29 cellular contexts compared by ENCODE assay signal in genomic region chr5:36045895-36046294, GRCh38. TPM values are rescaled to one million over a fixed set of nuclear protein-coding genes. Genes with fewer than 3 reads are reported as not detected.
"Had no signal": no experiment of that assay in that cellular context is flagged by ENCODE, and none has a peak within 500 bp of the region (broad histone marks: within the 10 kb centered on the region; RNA-seq: fewer than 3 reads in every experiment).

No MANE protein-coding gene starts in this region.

- H3K4me3 ChIP-seq: breast epithelium, heart left ventricle, ovary, psoas muscle, sigmoid colon, uterus had no signal

- H3K27me3 ChIP-seq: breast epithelium, heart left ventricle, ovary, sigmoid colon, uterus had no signal

- H3K36me3 ChIP-seq: breast epithelium, heart left ventricle, ovary, sigmoid colon, uterus had no signal

- H3K9me3 ChIP-seq: breast epithelium, ovary, psoas muscle, sigmoid colon, uterus had no signal

- H3K27ac ChIP-seq: breast epithelium, heart left ventricle, ovary, psoas muscle, sigmoid colon, uterus had no signal

- DNase-seq: activated CD4-positive, alpha-beta memory T cell treated with anti-CD3 and anti-CD28 coated beads for 36 hours; activated CD4-positive, alpha-beta T cell treated with anti-CD3 and anti-CD28 coated beads, Interleukin-2, amount 10 ng/mL, durations not matched to agents 24 days and 14 days; activated CD4-positive, CD25-positive, alpha-beta regulatory T cell treated with anti-CD3 and anti-CD28 coated beads, Interleukin-2, amount 50 U/mL, for 72 hours; activated CD8-positive, alpha-beta memory T cell treated with anti-CD3 and anti-CD28 coated beads, Interleukin-2, amount 50 U/mL, for 4 hours; activated gamma-delta T cell treated with Interleukin-2 at 50 U/mL for 16 hours; activated naive CD4-positive, alpha-beta T cell treated with anti-CD3 and anti-CD28 coated beads, Interleukin-2, amount 50 U/mL, for 16 hours; activated T-cell treated with anti-CD3 and anti-CD28 coated beads, Interleukin-2, amount 50 U/mL, for 24 hours; amygdala; central memory CD4-positive, alpha-beta T cell; foreskin fibroblast; heart left ventricle; hypothalamus; immature natural killer cell; kidney; left colon; mammary epithelial cell; nephron progenitor cell; ovary; psoas muscle; sigmoid colon; small intestine; stimulated activated CD4-positive, alpha-beta T cell treated with anti-CD3 and anti-CD28 coated beads, Interleukin-4, amount 100 ng/mL, for 24 hours; T-helper 9 cell; uterus had no signal

- H3K4me1 ChIP-seq: breast epithelium, heart left ventricle, sigmoid colon, uterus had no signal

RNA-seq across cellular contexts. Expression of gene UGT3A2, which starts 20.8 kb away (rescaled TPM):
- total RNA-seq: activated CD4-positive, alpha-beta memory T cell treated with anti-CD3 and anti-CD28 coated beads for 36 hours; activated CD4-positive, alpha-beta T cell treated with anti-CD3 and anti-CD28 coated beads, Interleukin-2, amount 10 ng/mL, durations not matched to agents 24 days and 14 days; activated CD8-positive, alpha-beta memory T cell treated with anti-CD3 and anti-CD28 coated beads for 36 hours; breast epithelium; esophagus mucosa; left colon; mammary epithelial cell; mucosa of gallbladder; ovary; psoas muscle; subcutaneous adipose tissue; uterus had no signal

RNA-seq across cellular contexts. Expression of gene UGT3A1, which starts 54.7 kb away (rescaled TPM):
- total RNA-seq: activated CD4-positive, alpha-beta memory T cell treated with anti-CD3 and anti-CD28 coated beads for 36 hours; activated CD4-positive, alpha-beta T cell treated with anti-CD3 and anti-CD28 coated beads, Interleukin-2, amount 10 ng/mL, durations not matched to agents 24 days and 14 days; activated CD8-positive, alpha-beta memory T cell treated with anti-CD3 and anti-CD28 coated beads for 36 hours; breast epithelium; esophagus mucosa; heart left ventricle; left colon; mammary epithelial cell; mucosa of gallbladder; ovary; sigmoid colon; subcutaneous adipose tissue; uterus had no signal
